19 cellular contexts compared by ENCODE assay signal in the genomic region with DNA sequence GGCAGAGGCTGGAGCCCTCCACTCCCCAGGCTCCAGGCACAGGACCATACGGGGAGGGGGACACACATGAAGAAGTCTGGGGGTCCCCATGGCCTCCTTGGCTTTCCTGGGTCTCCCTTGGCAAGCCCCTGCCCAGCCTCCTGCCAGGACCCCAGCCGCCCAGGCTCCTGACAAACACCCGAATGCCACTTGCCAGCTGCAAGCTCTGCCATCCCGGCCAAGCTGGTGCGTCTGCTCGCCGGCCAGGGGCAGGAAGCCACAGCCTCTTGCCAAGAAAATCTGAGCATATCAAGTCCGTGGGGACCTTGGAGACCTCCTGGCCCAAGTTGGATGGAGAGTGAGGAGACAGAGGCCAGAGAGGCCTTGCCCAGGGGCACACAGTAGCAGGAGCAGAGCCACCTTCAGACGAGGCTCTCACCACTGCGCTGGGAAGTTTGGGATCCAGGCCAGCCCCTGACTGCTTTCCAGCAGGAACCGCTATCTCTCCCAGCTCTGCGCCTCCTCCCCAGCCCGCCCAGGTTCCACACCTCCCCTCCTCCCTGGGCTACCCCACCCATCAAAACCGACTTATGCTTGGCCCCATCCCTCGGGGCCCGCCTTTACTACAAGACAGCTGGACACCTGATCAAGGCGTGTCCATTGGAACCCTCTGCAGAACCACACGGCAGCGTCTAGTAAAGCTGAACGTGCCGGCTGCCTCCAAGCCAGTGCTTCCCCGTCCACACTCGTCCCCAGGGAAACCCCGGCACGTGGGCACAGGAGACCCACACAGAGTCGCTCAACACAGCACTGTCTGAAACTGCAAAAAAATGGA.
A peak's percentile ranks its signal among the peaks of the same experiment; 100 is the strongest.
DNase-seq lines count a peak whose midpoint lies in the region; ATAC-seq, FAIRE-seq and TF ChIP-seq lines count a peak whose summit lies in the region.
"Had no signal": no experiment of that assay in that cellular context is flagged by ENCODE, and none has a peak within 500 bp of the region (broad histone marks: within the 10 kb centered on the region; RNA-seq: fewer than 3 reads in every experiment).

No MANE protein-coding gene starts in this region.

- no peak for TF ChIP-seq POLR2A in A549 (IDR thresholded peaks at IDR 0.05; ENCODE audit: low read length)

- TF ChIP-seq EP300 in A549 (IDR thresholded peaks at IDR 0.05): no peak

- no peak for TF ChIP-seq CTCF in A549 (IDR thresholded peaks at IDR 0.05)
- no peak for TF ChIP-seq CTCF in heart right ventricle (IDR thresholded peaks at IDR 0.05)

- no peak for FAIRE-seq in A549 (lab: Jason Lieb, UNC)
- FAIRE-seq: endometrium, H1 had no signal

- intact Hi-C loops in heart right ventricle (cut with DNase I): no loop called here

- CTCF ChIA-PET in A549 (lab: Yijun Ruan, JAX): interaction anchor here (3.0 kb wide), 1 partner anchor 12 kb away, joined by 14 read pairs; no protein-coding TSS in a partner anchor

- H3K4me1 ChIP-seq in A549: no peaks in the 10 kb centered on the region
- peaks cover 0 to 9% (median 0%) of the 10 kb centered on the region in 9 donors for H3K4me1 ChIP-seq in heart right ventricle

- H3K27ac ChIP-seq in A549 (no peak overlapping the region), heart right ventricle (no peak overlapping the region)

- ATAC-seq in A549: peak; percentile 23 to 46; a peak in 3 of 6 replicates
- peak; percentile 14 to 71 (median 60) for ATAC-seq in heart right ventricle
- ATAC-seq in HG02798 (IDR thresholded peaks at IDR 0.05; ENCODE audit: poor library complexity, unreplicated experiment): no peak
- ATAC-seq: naive thymus-derived CD8-positive, alpha-beta T cell had no signal

- H3K9me3 ChIP-seq in A549 (no peaks in the 10 kb centered on the region), heart right ventricle (no peaks in the 10 kb centered on the region)

- no peak overlapping the region for H3K4me3 ChIP-seq in A549
- no peak overlapping the region for H3K4me3 ChIP-seq in heart right ventricle

- DNase-seq in A549 (ENCODE audit: low read depth in 1 of 2, low spot score in 1 of 2) (no peak), DMS 273 (lab: John Stamatoyannopoulos, UW; ENCODE audit: unreplicated experiment) (peak; percentile 91), NCI-H69 (lab: John Stamatoyannopoulos, UW) (peak; percentile 89), heart right ventricle (peak; percentile 33 to 61), KG1 (lab: John Stamatoyannopoulos, UW) (no peak), SW480 (ENCODE audit: low spot score) (no peak), dedifferentiated amniotic fluid mesenchymal stem cell (ENCODE audit: extremely low spot score) (no peak)
- DNase-seq: activated CD4-positive, alpha-beta memory T cell treated with anti-CD3 and anti-CD28 coated beads, Interleukin-2, amount 10 ng/mL, durations not matched to agents 7 days and 5 days; AML-193; central memory CD4-positive, alpha-beta T cell; DMS79; foreskin melanocyte; naive thymus-derived CD8-positive, alpha-beta T cell; NCI-H2107; OCI-M1; SW 1271 had no signal

- 24% methylated on average over 20 of the region's 26 CpGs for WGBS in A549 (ENCODE audit: missing lambda C conversion rate)
- WGBS in heart right ventricle, 2 donors: 31 to 39% methylated on average over 26 of the region's 26 CpGs

- TF ChIP-seq RAD21 in A549 (conservative IDR thresholded peaks at IDR 0.05 in 1 of 2, IDR thresholded peaks at IDR 0.05 in 1 of 2): no peak

- POLR2A ChIA-PET in A549 (lab: Yijun Ruan, JAX): no interaction called here

- no peaks in the 10 kb centered on the region for H3K36me3 ChIP-seq in heart right ventricle

- H3K4me2 ChIP-seq in A549: no peak overlapping the region

- H3K27me3 ChIP-seq in heart right ventricle: peaks cover 0 to 74% (median 43%) of the 10 kb centered on the region in 7 donors

TF ChIP-seq in A549, 52 proteins besides CTCF, POLR2A, EP300 and RAD21:
- TF ChIP-seq MYC (IDR thresholded peaks at IDR 0.05; ENCODE audit: borderline replicate concordance, low read length) (no peak), PHF8 (IDR thresholded peaks at IDR 0.05; ENCODE audit: borderline replicate concordance, low read depth) (no peak)

Comparison
In these comparisons a context has a peak if more than half of its experiments do, and no peak if none do; other contexts are left out.
1. DNase-seq: peak in DMS 273 (single experiment), NCI-H69 (single experiment) and heart right ventricle (2 of 2); none in A549 (0 of 2), KG1 (single experiment), SW480 (single experiment) and dedifferentiated amniotic fluid mesenchymal stem cell (single experiment).